9 cellular contexts compared by ENCODE assay signal in the genomic region with DNA sequence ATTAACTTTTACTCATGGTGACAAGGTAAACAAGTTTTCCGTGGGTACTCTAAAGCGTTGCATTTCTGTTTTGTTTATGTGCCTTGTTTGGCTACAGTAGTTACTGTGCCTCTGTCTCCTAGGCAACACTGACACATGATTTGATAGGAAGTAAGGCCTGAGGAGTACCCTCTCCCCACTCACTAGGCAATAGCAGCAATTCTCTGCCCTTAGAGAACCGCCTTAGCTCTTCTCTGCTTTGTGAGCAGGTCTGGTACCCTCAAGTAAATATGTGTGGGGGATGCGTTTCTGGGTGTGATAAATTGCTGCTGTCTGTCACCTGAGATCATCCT. TPM values are rescaled to one million over a fixed set of nuclear protein-coding genes. Genes with fewer than 3 reads are reported as not detected.
DNase-seq lines count a peak whose midpoint lies in the region; ATAC-seq and TF ChIP-seq lines count a peak whose summit lies in the region.
"Had no signal": no experiment of that assay in that cellular context is flagged by ENCODE, and none has a peak within 500 bp of the region (broad histone marks: within the 10 kb centered on the region; RNA-seq: fewer than 3 reads in every experiment).

A gene with protein sequence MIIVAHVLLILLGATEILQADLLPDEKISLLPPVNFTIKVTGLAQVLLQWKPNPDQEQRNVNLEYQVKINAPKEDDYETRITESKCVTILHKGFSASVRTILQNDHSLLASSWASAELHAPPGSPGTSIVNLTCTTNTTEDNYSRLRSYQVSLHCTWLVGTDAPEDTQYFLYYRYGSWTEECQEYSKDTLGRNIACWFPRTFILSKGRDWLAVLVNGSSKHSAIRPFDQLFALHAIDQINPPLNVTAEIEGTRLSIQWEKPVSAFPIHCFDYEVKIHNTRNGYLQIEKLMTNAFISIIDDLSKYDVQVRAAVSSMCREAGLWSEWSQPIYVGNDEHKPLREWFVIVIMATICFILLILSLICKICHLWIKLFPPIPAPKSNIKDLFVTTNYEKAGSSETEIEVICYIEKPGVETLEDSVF (minus strand): TSS at position 76 of the 332 bp plus-strand sequence. CDS start 5,390 bp downstream, outside the sequence.

- H3K27ac Mint-ChIP-seq in activated T-cell treated with anti-CD3 and anti-CD28 coated beads, Interleukin-2, amount 50 U/mL, for 24 hours = peak within 1 kb of the TSS; percentile 82
- peak within 1 kb of the TSS; percentile 21 for H3K27ac Mint-ChIP-seq in stimulated activated naive CD8-positive, alpha-beta T cell treated with anti-CD3 and anti-CD28 coated beads, Interleukin-15, Interleukin-2, amounts not matched to agents 100 ng/mL and 50 ng/mL, for 24 hours

- H3K36me3 Mint-ChIP-seq in activated T-cell treated with anti-CD3 and anti-CD28 coated beads, Interleukin-2, amount 50 U/mL, for 24 hours (ENCODE audit: low read depth) = no peaks in the 10 kb centered on the region
- no peaks in the 10 kb centered on the region for H3K36me3 Mint-ChIP-seq in stimulated activated naive CD8-positive, alpha-beta T cell treated with anti-CD3 and anti-CD28 coated beads, Interleukin-15, Interleukin-2, amounts not matched to agents 100 ng/mL and 50 ng/mL, for 24 hours (ENCODE audit: low read depth)

- no peak for TF ChIP-seq CTCF in colonic mucosa (IDR thresholded peaks at IDR 0.05)

- intact Hi-C loops in colonic mucosa (cut with DNase I) = no loop called here

- ATAC-seq in HG03108 (IDR thresholded peaks at IDR 0.05; ENCODE audit: unreplicated experiment) = no peak

- H3K9me3 ChIP-seq in HUES64 (ENCODE audit: insufficient read depth, low read depth, low read length) (no peaks in the 10 kb centered on the region), duodenal mucosa (ENCODE audit: control insufficient read depth in 1 of 2, low read length in 2 of 2) (no peaks in the 10 kb centered on the region), colonic mucosa (no peaks in the 10 kb centered on the region)

- peaks cover 9% of the 10 kb centered on the region for H3K27me3 Mint-ChIP-seq in activated T-cell treated with anti-CD3 and anti-CD28 coated beads, Interleukin-2, amount 50 U/mL, for 24 hours
- peaks cover 9% of the 10 kb centered on the region for H3K27me3 Mint-ChIP-seq in stimulated activated naive CD8-positive, alpha-beta T cell treated with anti-CD3 and anti-CD28 coated beads, Interleukin-15, Interleukin-2, amounts not matched to agents 100 ng/mL and 50 ng/mL, for 24 hours

- H3K4me3 ChIP-seq in HUES64 (ENCODE audit: low read length) = no peak within 1 kb of the TSS
- peak within 1 kb of the TSS; percentile 38 to 46 for H3K4me3 ChIP-seq in duodenal mucosa (ENCODE audit: low read depth in 1 of 2, low read length in 2 of 2)
- H3K4me3 ChIP-seq in colonic mucosa = no peak within 1 kb of the TSS

- peaks cover 32% of the 10 kb centered on the region for H3K4me1 Mint-ChIP-seq in activated T-cell treated with anti-CD3 and anti-CD28 coated beads, Interleukin-2, amount 50 U/mL, for 24 hours (ENCODE audit: low read depth)
- H3K4me1 Mint-ChIP-seq in stimulated activated naive CD8-positive, alpha-beta T cell treated with anti-CD3 and anti-CD28 coated beads, Interleukin-15, Interleukin-2, amounts not matched to agents 100 ng/mL and 50 ng/mL, for 24 hours (ENCODE audit: low read depth) = peaks cover 18% of the 10 kb centered on the region

- H3K27ac ChIP-seq in HUES64 (ENCODE audit: low read depth, low read length) (peak within 1 kb of the TSS; percentile 21; the same call in 1 of the 2 replicates), duodenal mucosa (ENCODE audit: low read depth, low read length) (no peak within 1 kb of the TSS), colonic mucosa (no peak within 1 kb of the TSS)

- H3K36me3 ChIP-seq in HUES64 (ENCODE audit: insufficient read depth, low read length) (no peaks in the 10 kb centered on the region), duodenal mucosa (ENCODE audit: control insufficient read depth in 1 of 2, insufficient read depth in 2 of 2, low read length in 2 of 2) (no peaks in the 10 kb centered on the region), colonic mucosa (no peaks in the 10 kb centered on the region)

- 75% methylated on average over 4 of the region's 4 CpGs for WGBS in HUES64

- no peaks in the 10 kb centered on the region for H3K9me3 Mint-ChIP-seq in activated T-cell treated with anti-CD3 and anti-CD28 coated beads, Interleukin-2, amount 50 U/mL, for 24 hours
- no peaks in the 10 kb centered on the region for H3K9me3 Mint-ChIP-seq in stimulated activated naive CD8-positive, alpha-beta T cell treated with anti-CD3 and anti-CD28 coated beads, Interleukin-15, Interleukin-2, amounts not matched to agents 100 ng/mL and 50 ng/mL, for 24 hours

- H3K4me3 Mint-ChIP-seq in activated T-cell treated with anti-CD3 and anti-CD28 coated beads, Interleukin-2, amount 50 U/mL, for 24 hours = peak within 1 kb of the TSS; percentile 37
- no peak within 1 kb of the TSS for H3K4me3 Mint-ChIP-seq in stimulated activated naive CD8-positive, alpha-beta T cell treated with anti-CD3 and anti-CD28 coated beads, Interleukin-15, Interleukin-2, amounts not matched to agents 100 ng/mL and 50 ng/mL, for 24 hours

- H3K27me3 ChIP-seq in HUES64 (ENCODE audit: insufficient read depth, low read length) (no peaks in the 10 kb centered on the region), duodenal mucosa (ENCODE audit: control insufficient read depth in 1 of 2, insufficient read depth in 2 of 2, low read length in 2 of 2) (no peaks in the 10 kb centered on the region), colonic mucosa (no peaks in the 10 kb centered on the region)

- H3K4me1 ChIP-seq in HUES64 (ENCODE audit: insufficient read depth, low read length) (peaks cover 5% of the 10 kb centered on the region), duodenal mucosa (ENCODE audit: control insufficient read depth in 1 of 2, insufficient read depth in 2 of 2, low read length in 2 of 2) (peaks cover 0 to 8% of the 10 kb centered on the region in 2 donors), colonic mucosa (no peaks in the 10 kb centered on the region)

- no peak for DNase-seq in activated T-cell treated with anti-CD3 and anti-CD28 coated beads, Interleukin-2, amount 50 U/mL, for 24 hours
- DNase-seq in activated T-cell treated with anti-CD3 and anti-CD28 coated beads, Interleukin-2, amount 50 U/mL, for 1 hour = no peak
- DNase-seq in germinal center (ENCODE audit: low spot score) (no peak), colonic mucosa (no peak)

- H3K9ac ChIP-seq in HUES64 (ENCODE audit: low read depth, low read length) (no peak within 1 kb of the TSS), duodenal mucosa (ENCODE audit: low read depth in 1 of 2, low read length in 2 of 2) (no peak within 1 kb of the TSS), colonic mucosa (ENCODE audit: low read depth in 2 of 2, low read length in 2 of 2) (no peak within 1 kb of the TSS)

RNA-seq across cellular contexts. Expression of the gene that starts here (rescaled TPM):
- not detected for polyA plus RNA-seq in HUES64 (2013, experiment 1 of 2)
- polyA plus RNA-seq in HUES64 (2013, experiment 2 of 2) = not detected
- total RNA-seq in colonic mucosa = under 1 TPM; 0.15 to 0.21 TPM
- total RNA-seq: T-helper 2 cell treated with Interferon-gamma antibody and Interleukin-4, amounts not matched to agents 100 ng/mL and 5 ng/mL, for 36 hours had no signal

Comparison
In these comparisons a context has a peak if more than half of its experiments do, and no peak if none do; other contexts are left out.
1. H3K4me3 ChIP-seq: peak in duodenal mucosa (2 of 2); none in HUES64 (single experiment) and colonic mucosa (single experiment).